In the genomic region with DNA sequence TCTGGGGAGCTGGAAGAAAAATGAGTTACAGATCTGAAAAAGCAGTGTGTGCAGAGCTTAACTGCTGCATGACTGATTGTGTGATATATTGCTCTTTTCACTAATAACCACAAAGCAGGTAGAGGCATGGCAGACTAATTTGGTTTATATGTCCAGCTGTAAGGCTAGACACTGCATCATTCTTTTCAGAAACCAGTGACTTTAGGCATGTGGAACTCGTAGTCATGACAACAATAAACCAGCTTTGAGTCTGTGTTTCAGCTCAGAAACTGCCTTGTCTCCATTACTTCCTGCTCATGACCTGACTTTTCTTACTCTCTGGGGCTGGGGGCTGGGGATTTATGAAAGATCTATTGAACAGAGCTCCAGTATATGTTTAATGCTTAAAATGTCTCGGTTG, we compare ENCODE assay signal across 1 cellular context.
TF ChIP-seq lines count a peak whose summit lies in the region.

No MANE protein-coding gene starts in this region.

TF ChIP-seq in HEK293, 187 proteins besides CTCF, POLR2A, EP300 and RAD21 (continued from another document):
- TF ChIP-seq, protein P1, sequence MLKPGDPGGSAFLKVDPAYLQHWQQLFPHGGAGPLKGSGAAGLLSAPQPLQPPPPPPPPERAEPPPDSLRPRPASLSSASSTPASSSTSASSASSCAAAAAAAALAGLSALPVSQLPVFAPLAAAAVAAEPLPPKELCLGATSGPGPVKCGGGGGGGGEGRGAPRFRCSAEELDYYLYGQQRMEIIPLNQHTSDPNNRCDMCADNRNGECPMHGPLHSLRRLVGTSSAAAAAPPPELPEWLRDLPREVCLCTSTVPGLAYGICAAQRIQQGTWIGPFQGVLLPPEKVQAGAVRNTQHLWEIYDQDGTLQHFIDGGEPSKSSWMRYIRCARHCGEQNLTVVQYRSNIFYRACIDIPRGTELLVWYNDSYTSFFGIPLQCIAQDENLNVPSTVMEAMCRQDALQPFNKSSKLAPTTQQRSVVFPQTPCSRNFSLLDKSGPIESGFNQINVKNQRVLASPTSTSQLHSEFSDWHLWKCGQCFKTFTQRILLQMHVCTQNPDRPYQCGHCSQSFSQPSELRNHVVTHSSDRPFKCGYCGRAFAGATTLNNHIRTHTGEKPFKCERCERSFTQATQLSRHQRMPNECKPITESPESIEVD (tag by site-specific recombination; IDR thresholded peaks at IDR 0.05) = peak; percentile 3; the same call in 1 of the 2 replicates
- TF ChIP-seq MEIS1 (CRISPR knock-in tag; IDR thresholded peaks at IDR 0.05; ENCODE audit: borderline replicate concordance) = 0 out of 2 replicates have a peak, but pooled peaks have one; percentile 20
